In the genomic region with DNA sequence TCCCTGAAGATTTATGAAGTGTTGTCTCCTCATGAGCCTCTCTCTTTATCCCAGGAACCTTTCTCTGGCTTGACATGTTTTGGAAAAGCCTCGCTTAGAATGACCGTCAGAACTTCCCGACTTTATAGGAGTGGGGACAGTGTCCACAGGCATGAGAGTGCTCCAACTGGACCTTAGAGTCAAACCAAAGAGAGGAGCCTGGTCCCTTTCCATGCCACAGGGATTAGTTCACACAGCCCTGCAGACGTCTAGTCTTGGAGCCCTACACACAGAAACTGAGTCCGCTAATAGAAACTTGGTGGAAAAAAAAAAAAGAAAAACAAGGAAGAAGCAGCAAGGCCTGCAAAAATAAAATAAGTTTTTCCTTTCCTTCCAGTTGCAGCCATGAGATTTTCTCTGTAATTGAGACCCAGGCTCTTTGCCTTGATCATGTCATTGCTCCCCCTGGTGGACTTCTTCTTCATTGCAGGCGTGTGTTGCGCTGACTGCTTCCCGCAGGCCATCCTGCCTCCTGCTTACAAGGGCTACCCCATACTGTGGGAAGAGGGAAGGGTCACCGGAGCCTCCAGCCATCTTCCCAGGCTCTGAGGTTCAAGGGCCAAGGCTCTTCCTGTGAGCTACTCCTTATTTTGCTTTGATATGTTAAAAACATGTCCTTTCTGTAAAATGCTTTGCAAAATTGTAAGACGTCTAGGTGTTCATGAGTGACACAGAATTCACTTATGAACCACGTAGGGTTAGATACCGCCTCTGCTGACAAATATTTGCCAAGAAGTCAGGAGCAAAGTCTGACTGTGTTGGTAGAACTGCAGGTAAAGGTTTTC, we compare ENCODE assay signal across 8 cellular contexts.
A peak's percentile ranks its signal among the peaks of the same experiment; 100 is the strongest.
DNase-seq lines count a peak whose midpoint lies in the region; ATAC-seq and TF ChIP-seq lines count a peak whose summit lies in the region.

No MANE protein-coding gene starts in this region.

- H3K27me3 Mint-ChIP-seq in activated CD8-positive, alpha-beta T cell treated with anti-CD3 and anti-CD28 coated beads, Interleukin-2, amount 10 ng/mL, durations not matched to agents 7 days and 5 days (ENCODE audit: low read depth), result peaks cover 13% of the 10 kb centered on the region
- no peaks in the 10 kb centered on the region for H3K27me3 Mint-ChIP-seq in endodermal cell (ENCODE audit: insufficient read depth)
- H3K27me3 Mint-ChIP-seq in mesothelial cell of epicardium (ENCODE audit: low read depth), result peaks cover 7% of the 10 kb centered on the region

- ATAC-seq in GM18517 (IDR thresholded peaks at IDR 0.05; ENCODE audit: unreplicated experiment), result peak; percentile 68
- ATAC-seq in activated CD8-positive, alpha-beta T cell treated with anti-CD3 and anti-CD28 coated beads, Interleukin-2, amount 10 ng/mL, durations not matched to agents 7 days and 5 days, result peak; percentile 86

- H3K36me3 ChIP-seq in endodermal cell (ENCODE audit: control insufficient read depth, insufficient read depth, low read length), result no peaks in the 10 kb centered on the region

- H3K36me3 Mint-ChIP-seq in activated CD8-positive, alpha-beta T cell treated with anti-CD3 and anti-CD28 coated beads, Interleukin-2, amount 10 ng/mL, durations not matched to agents 7 days and 5 days (ENCODE audit: low read depth), result no peaks in the 10 kb centered on the region
- H3K36me3 Mint-ChIP-seq in endodermal cell (ENCODE audit: low read depth), result no peaks in the 10 kb centered on the region
- no peaks in the 10 kb centered on the region for H3K36me3 Mint-ChIP-seq in mesothelial cell of epicardium

- peaks cover 3% of the 10 kb centered on the region for H3K4me1 ChIP-seq in endodermal cell (ENCODE audit: control insufficient read depth, insufficient read depth, low read length)

- no peak overlapping the region for H3K9ac ChIP-seq in endodermal cell (ENCODE audit: extremely low read depth, low read length, poor library complexity, severe bottlenecking)

- TF ChIP-seq CTCF in AG04450 (IDR thresholded peaks at IDR 0.05; ENCODE audit: low read depth, low read length) (peak; percentile 87), endodermal cell (conservative IDR thresholded peaks at IDR 0.05) (peak; percentile 93), mesothelial cell of epicardium (IDR thresholded peaks at IDR 0.05; ENCODE audit: unreplicated experiment) (peak; percentile 93)

- no peaks in the 10 kb centered on the region for H3K9me3 Mint-ChIP-seq in activated CD8-positive, alpha-beta T cell treated with anti-CD3 and anti-CD28 coated beads, Interleukin-2, amount 10 ng/mL, durations not matched to agents 7 days and 5 days (ENCODE audit: insufficient read depth)
- H3K9me3 Mint-ChIP-seq in endodermal cell (no peaks in the 10 kb centered on the region), mesothelial cell of epicardium (no peaks in the 10 kb centered on the region)

- no peaks in the 10 kb centered on the region for H3K4me1 Mint-ChIP-seq in activated CD8-positive, alpha-beta T cell treated with anti-CD3 and anti-CD28 coated beads, Interleukin-2, amount 10 ng/mL, durations not matched to agents 7 days and 5 days (ENCODE audit: low read depth)
- H3K4me1 Mint-ChIP-seq in endodermal cell, result peaks cover 15% of the 10 kb centered on the region
- H3K4me1 Mint-ChIP-seq in mesothelial cell of epicardium, result peaks cover 39% of the 10 kb centered on the region

- POLR2A ChIA-PET in AG04450 (lab: Yijun Ruan, JAX), result no interaction called here
- POLR2A ChIA-PET in activated CD8-positive, alpha-beta T cell treated with anti-CD3 and anti-CD28 coated beads, Interleukin-2, amount 10 ng/mL, durations not matched to agents 7 days and 5 days (lab: Charles Lee), result no interaction called here

- no peaks in the 10 kb centered on the region for H3K27me3 ChIP-seq in AG04450 (ENCODE audit: control insufficient read depth, insufficient read depth, low read length)
- no peaks in the 10 kb centered on the region for H3K27me3 ChIP-seq in endodermal cell (ENCODE audit: control insufficient read depth, insufficient read depth, low read length, poor library complexity, severe bottlenecking)

- H3K9me3 ChIP-seq in AG04450 (ENCODE audit: control insufficient read depth, insufficient read depth, low read length) (no peaks in the 10 kb centered on the region), endodermal cell (ENCODE audit: control insufficient read depth, low read length) (no peaks in the 10 kb centered on the region)

- DNase-seq in AG04450 (ENCODE audit: low read depth, low spot score) (peak; percentile 70), HK-2 (ENCODE audit: unreplicated experiment) (peak; percentile 71), NCI-H82 treated with DMSO at 0.1 percent for 48 hours (lab: John Stamatoyannopoulos, UW; ENCODE audit: unreplicated experiment) (peak; percentile 51), endodermal cell (peak; percentile 97), mesothelial cell of epicardium (ENCODE audit: low spot score in 2 of 2, unreplicated experiment in 2 of 2) (peak; percentile 44 to 88)
- peak; percentile 83 for DNase-seq in activated CD8-positive, alpha-beta T cell treated with anti-CD3 and anti-CD28 coated beads, Interleukin-2, amount 10 ng/mL, durations not matched to agents 7 days and 5 days
- peak; percentile 58 to 67 for DNase-seq in stimulated activated CD8-positive, alpha-beta memory T cell treated with anti-CD3 and anti-CD28 coated beads, Interleukin-4, amount 100 ng/mL, for 1 hour (ENCODE audit: low read depth in 2 of 2, low spot score in 1 of 2)

- CTCF ChIA-PET in AG04450 (lab: Charles Lee), result interaction anchor here (0.6 to 6.4 kb wide), 17 partner anchors 10 to 433 kb away, joined by 3 to 50 read pairs (median 4); no protein-coding TSS in a partner anchor
- CTCF ChIA-PET in activated CD8-positive, alpha-beta T cell treated with anti-CD3 and anti-CD28 coated beads, Interleukin-2, amount 10 ng/mL, durations not matched to agents 7 days and 5 days (lab: Charles Lee), result interaction anchor here (0.6 to 1.2 kb wide), 5 partner anchors 9 to 370 kb away, joined by 3 to 5 read pairs (median 3); no protein-coding TSS in a partner anchor

- no peak overlapping the region for H3K27ac ChIP-seq in AG04450 (ENCODE audit: low read depth, low read length)
- H3K27ac ChIP-seq in endodermal cell (ENCODE audit: low read depth, low read length), result no peak overlapping the region

- H3K4me3 ChIP-seq in AG04450 (ENCODE audit: low read depth, low read length), result no peak overlapping the region
- H3K4me3 ChIP-seq in endodermal cell (ENCODE audit: low read length), result no peak overlapping the region

- 48 to 63% methylated on average over 7 to 12 of the region's 12 CpGs for WGBS in endodermal cell (ENCODE audit: insufficient coverage in 1 of 2, insufficient read length in 1 of 2), 2 experiments

- H3K4me3 Mint-ChIP-seq in activated CD8-positive, alpha-beta T cell treated with anti-CD3 and anti-CD28 coated beads, Interleukin-2, amount 10 ng/mL, durations not matched to agents 7 days and 5 days, result no peak overlapping the region
- H3K4me3 Mint-ChIP-seq in endodermal cell (no peak overlapping the region), mesothelial cell of epicardium (no peak overlapping the region)

- H3K27ac Mint-ChIP-seq in activated CD8-positive, alpha-beta T cell treated with anti-CD3 and anti-CD28 coated beads, Interleukin-2, amount 10 ng/mL, durations not matched to agents 7 days and 5 days, result no peak overlapping the region
- H3K27ac Mint-ChIP-seq in endodermal cell, result peak overlapping the region; percentile 53
- no peak overlapping the region for H3K27ac Mint-ChIP-seq in mesothelial cell of epicardium
